17 cellular contexts compared by ENCODE assay signal in the genomic region with DNA sequence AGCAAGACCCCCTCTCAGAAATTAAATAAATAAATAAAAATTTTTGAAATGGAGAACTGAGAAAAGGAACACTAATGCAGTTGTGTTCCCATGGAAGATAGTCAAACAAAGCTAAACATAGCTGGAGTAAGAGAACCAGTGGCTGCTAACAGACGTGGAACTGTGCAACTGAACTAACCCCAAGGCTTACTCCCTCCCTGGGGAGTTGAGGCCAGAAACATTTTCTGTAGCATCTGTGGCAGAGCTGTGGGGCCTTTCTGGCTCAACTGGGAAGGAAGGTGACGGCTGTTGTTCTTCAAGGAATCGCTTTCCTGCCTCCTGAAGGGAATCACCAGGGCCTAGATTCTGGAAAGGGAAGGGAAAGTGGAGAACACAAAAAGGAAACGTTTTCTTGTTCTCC. TPM values are rescaled to one million over a fixed set of nuclear protein-coding genes. Genes with fewer than 3 reads are reported as not detected.
DNase-seq lines count a peak whose midpoint lies in the region; ATAC-seq and TF ChIP-seq lines count a peak whose summit lies in the region.
"Had no signal": no experiment of that assay in that cellular context is flagged by ENCODE, and none has a peak within 500 bp of the region (broad histone marks: within the 10 kb centered on the region; RNA-seq: fewer than 3 reads in every experiment).

No MANE protein-coding gene starts in this region.

- TF ChIP-seq POLR2A in heart left ventricle (IDR thresholded peaks at IDR 0.05) = no peak

- POLR2A ChIA-PET in A673 (lab: Charles Lee; ENCODE audit: low non-redundant PET) = no interaction called here

- TF ChIP-seq CTCF in heart left ventricle (IDR thresholded peaks at IDR 0.05) (no peak), Loucy (conservative IDR thresholded peaks at IDR 0.05; ENCODE audit: low read length) (no peak), lower lobe of right lung (IDR thresholded peaks at IDR 0.05) (no peak), A673 (conservative IDR thresholded peaks at IDR 0.05; ENCODE audit: low read depth, low read length) (no peak), Calu3 (IDR thresholded peaks at IDR 0.05; ENCODE audit: unreplicated experiment) (no peak)

- peak overlapping the region; percentile 54 for H3K4me2 ChIP-seq in Loucy (ENCODE audit: low read depth, low read length, poor library complexity, severe bottlenecking)

- H3K4me3 ChIP-seq in heart left ventricle = no peak overlapping the region
- H3K4me3 ChIP-seq in Loucy (ENCODE audit: low read length, poor library complexity, severe bottlenecking) = peak overlapping the region; percentile 16
- no peak overlapping the region for H3K4me3 ChIP-seq in lower lobe of right lung
- no peak overlapping the region for H3K4me3 ChIP-seq in A673 (ENCODE audit: low read depth, low read length, poor library complexity, severe bottlenecking)
- H3K4me3 ChIP-seq: pancreas had no signal

- peak overlapping the region in 3 of 12 donors; percentile 5 to 57 (median 20) for H3K27ac ChIP-seq in heart left ventricle
- H3K27ac ChIP-seq in lower lobe of right lung = no peak overlapping the region
- no peak overlapping the region for H3K27ac ChIP-seq in A673 (ENCODE audit: low read depth, low read length, poor library complexity, severe bottlenecking)
- H3K27ac ChIP-seq: pancreas had no signal

- H3K9me3 ChIP-seq in heart left ventricle (no peaks in the 10 kb centered on the region), Loucy (ENCODE audit: insufficient read depth, low read depth, low read length) (no peaks in the 10 kb centered on the region), lower lobe of right lung (no peaks in the 10 kb centered on the region), A673 (ENCODE audit: low read depth, low read length, poor library complexity, severe bottlenecking) (no peaks in the 10 kb centered on the region)
- H3K9me3 ChIP-seq: pancreas had no signal

- DNase-seq in heart left ventricle (peak in 3 of 5 donors; percentile 32 to 55 (median 49)), cardiac septum (ENCODE audit: low spot score) (no peak), lower lobe of right lung (no peak), A673 (ENCODE audit: low spot score) (no peak), Calu3 (no peak)
- DNase-seq: activated CD4-positive, CD25-positive, alpha-beta regulatory T cell treated with anti-CD3 and anti-CD28 coated beads, Interleukin-2, amount 50 U/mL, for 72 hours; activated naive CD8-positive, alpha-beta T cell treated with anti-CD3 and anti-CD28 coated beads, Interleukin-2, amount 10 ng/mL, durations not matched to agents 7 days and 5 days; activated T-cell treated with anti-CD3 and anti-CD28 coated beads for 4 hours; H7; islet precursor cell; NCI-H1436 treated with DMSO at 0.1 percent for 48 hours; NCI-H446; pancreas had no signal

- BruUV-seq in A673 (replicated peaks; lab: Mats Ljungman, UMichigan) (no TSS peak), Calu3 (replicated peaks; lab: Mats Ljungman, UMichigan) (no TSS peak)

- ATAC-seq in heart left ventricle (peak in 3 of 4 donors; percentile 33 to 57 (median 45)), HG02610 (IDR thresholded peaks at IDR 0.05; ENCODE audit: unreplicated experiment) (peak; percentile 34), GM21367 (IDR thresholded peaks at IDR 0.05; ENCODE audit: unreplicated experiment) (no peak), lower lobe of right lung (no peak)
- ATAC-seq: HepG2, pancreas had no signal

- H3K27me3 ChIP-seq in heart left ventricle (no peaks in the 10 kb centered on the region), Loucy (ENCODE audit: insufficient read depth, low read length, poor library complexity, severe bottlenecking) (no peaks in the 10 kb centered on the region), lower lobe of right lung (ENCODE audit: low read depth) (no peaks in the 10 kb centered on the region), A673 (replicated peaks; ENCODE audit: insufficient read depth, low read depth, low read length, poor library complexity) (no peaks in the 10 kb centered on the region)
- H3K27me3 ChIP-seq: pancreas had no signal

- H3K9me2 ChIP-seq in Loucy (replicated peaks; ENCODE audit: low read depth, low read length) = no peaks in the 10 kb centered on the region

- H3K36me3 ChIP-seq in heart left ventricle (no peaks in the 10 kb centered on the region), Loucy (ENCODE audit: insufficient read depth, low read length) (peaks cover 7% of the 10 kb centered on the region; the same call in 1 of the 2 replicates), lower lobe of right lung (no peaks in the 10 kb centered on the region), A673 (ENCODE audit: insufficient read depth, low read length, poor library complexity, severe bottlenecking) (no peaks in the 10 kb centered on the region)
- H3K36me3 ChIP-seq: pancreas had no signal

- H3K27ac Mint-ChIP-seq in Calu3 (ENCODE audit: unreplicated experiment) = no peak overlapping the region

- H3K4me1 ChIP-seq in heart left ventricle (peaks cover 0 to 38% (median 12%) of the 10 kb centered on the region in 12 donors), Loucy (ENCODE audit: insufficient read depth, low read length, poor library complexity, severe bottlenecking) (peaks cover 73% of the 10 kb centered on the region), lower lobe of right lung (no peaks in the 10 kb centered on the region), A673 (ENCODE audit: insufficient read depth, low read length, poor library complexity, severe bottlenecking) (no peaks in the 10 kb centered on the region)
- H3K4me1 ChIP-seq: pancreas had no signal

- WGBS in heart left ventricle, 4 donors = 62 to 72% (median 65%) methylated on average over 4 of the region's 4 CpGs

- H3F3A ChIP-seq in Loucy (ENCODE audit: low read depth) = peaks cover 14% of the 10 kb centered on the region

- H3K4me3 Mint-ChIP-seq in Calu3 (ENCODE audit: low read depth, unreplicated experiment) = no peak overlapping the region
- H3K4me3 Mint-ChIP-seq: activated naive CD8-positive, alpha-beta T cell treated with anti-CD3 and anti-CD28 coated beads, Interleukin-2, amount 10 ng/mL, durations not matched to agents 7 days and 5 days had no signal

- H3K79me2 ChIP-seq in Loucy (ENCODE audit: insufficient read depth, low read length) = peaks cover 60% of the 10 kb centered on the region

- no peaks in the 10 kb centered on the region for H3K27me3 Mint-ChIP-seq in Calu3 (ENCODE audit: unreplicated experiment)
- H3K27me3 Mint-ChIP-seq: activated naive CD8-positive, alpha-beta T cell treated with anti-CD3 and anti-CD28 coated beads, Interleukin-2, amount 10 ng/mL, durations not matched to agents 7 days and 5 days had no signal

- no peaks in the 10 kb centered on the region for H4K20me1 ChIP-seq in Loucy (ENCODE audit: insufficient read depth, low read length, poor library complexity, severe bottlenecking)

- H3K4me1 Mint-ChIP-seq in Calu3 (ENCODE audit: low read depth, unreplicated experiment) = no peaks in the 10 kb centered on the region

- H3K9me3 Mint-ChIP-seq in Calu3 (ENCODE audit: low read depth, unreplicated experiment) = no peaks in the 10 kb centered on the region

- CTCF ChIA-PET in A673 (lab: Charles Lee) (no interaction called here), Calu3 (lab: Charles Lee) (no interaction called here)

- no peak overlapping the region for H2AFZ ChIP-seq in Loucy (ENCODE audit: low read length)

- intact Hi-C loops in heart left ventricle (cut with DNase I) = no loop called here
- intact Hi-C loops in cardiac septum (cut with DNase I) = no loop called here
- intact Hi-C loops in lower lobe of right lung (cut with DNase I) = no loop called here
- intact Hi-C loops in A673 (cut with micrococcal nuclease; ENCODE audit: unreplicated experiment) = no loop called here
- intact Hi-C loops in Calu3 (cut with micrococcal nuclease; ENCODE audit: unreplicated experiment) = no loop called here

- peak overlapping the region; percentile 61 for H3K9ac ChIP-seq in Loucy (ENCODE audit: low read depth, low read length, poor library complexity, severe bottlenecking)

- no peaks in the 10 kb centered on the region for H3K36me3 Mint-ChIP-seq in Calu3 (ENCODE audit: insufficient read depth, unreplicated experiment)

RNA-seq across cellular contexts. Expression of a gene that starts 53.9 kb away (rescaled TPM):
- total RNA-seq in heart left ventricle (10 to 100 TPM; 13.8 to 26.5 (median 20.8) TPM), cardiac septum (31.2 TPM), lower lobe of right lung (38.0 TPM), A673 (2021) (6.2 and 6.5 TPM in 2 replicates), Calu3 (2022) (23.8 and 27.0 TPM in 2 replicates)
- polyA plus RNA-seq in heart left ventricle = 10 to 100 TPM in 1 of 2 donors, 1 to 10 TPM in 1; 8.6 to 18.4 TPM

Comparison
In these comparisons a context has a peak if more than half of its experiments do, and no peak if none do; other contexts are left out.
1. DNase-seq: peak in heart left ventricle (3 of 5); none in cardiac septum (single experiment), lower lobe of right lung (single experiment), A673 (single experiment) and Calu3 (single experiment).
2. ATAC-seq: peak in heart left ventricle (3 of 4) and HG02610 (single experiment); none in GM21367 (single experiment) and lower lobe of right lung (0 of 2).